ENCODE assay signal across 8 cellular contexts in genomic region chr9:128724744-128725211, GRCh38. TPM values are rescaled to one million over a fixed set of nuclear protein-coding genes. Genes with fewer than 3 reads are reported as not detected.
DNase-seq lines count a peak whose midpoint lies in the region; ATAC-seq and TF ChIP-seq lines count a peak whose summit lies in the region.

No MANE protein-coding gene starts in this region.

- H3K4me2 ChIP-seq in skeletal muscle satellite cell (ENCODE audit: low read length), result peak overlapping the region; percentile 98

- TF ChIP-seq POLR2A in NB4 (IDR thresholded peaks at IDR 0.05; ENCODE audit: extremely low read depth, insufficient read length), result no peak

- H3K36me3 ChIP-seq in skeletal muscle satellite cell (ENCODE audit: insufficient read depth, low read length), result peaks cover 4% of the 10 kb centered on the region

- no peak for TF ChIP-seq CTCF in AG10803 (conservative IDR thresholded peaks at IDR 0.05; ENCODE audit: low read length)
- TF ChIP-seq CTCF in NB4 (IDR thresholded peaks at IDR 0.05; ENCODE audit: low read depth, low read length), result no peak

- H3K9ac ChIP-seq in skeletal muscle satellite cell (ENCODE audit: low read depth, low read length), result no peak overlapping the region

- H3K27me3 ChIP-seq in skeletal muscle satellite cell (ENCODE audit: control insufficient read depth, insufficient read depth, low read length), result no peaks in the 10 kb centered on the region

- DNase-seq in AG10803 (ENCODE audit: low read depth) (peak; percentile 67), NB4 (ENCODE audit: low read depth) (peak; percentile 79), T-helper 2 cell (peak in 3 of 5 experiments; percentile 18 to 74 (median 33)), cerebellar cortex (ENCODE audit: low spot score) (peak; percentile 96), iPS-NIHi7 (ENCODE audit: extremely low spot score) (peak; percentile 86), activated gamma-delta T cell treated with Interleukin-2 at 50 U/mL for 16 hours (no peak)

- peak; percentile 5 for ATAC-seq in GM18870 (IDR thresholded peaks at IDR 0.05; ENCODE audit: unreplicated experiment)

- H3K4me3 ChIP-seq in AG10803 (ENCODE audit: low read length) (peak overlapping the region; percentile 80), NB4 (ENCODE audit: low read depth, low read length) (peak overlapping the region; percentile 75), skeletal muscle satellite cell (ENCODE audit: low read length) (peak overlapping the region; percentile 90)

- no peaks in the 10 kb centered on the region for H3K9me3 ChIP-seq in skeletal muscle satellite cell (replicated peaks; ENCODE audit: low read length)

- peaks cover 15% of the 10 kb centered on the region for H3K4me1 ChIP-seq in skeletal muscle satellite cell (ENCODE audit: control insufficient read depth, insufficient read depth, low read length)

RNA-seq across cellular contexts. Expression of gene ZDHHC12, which starts 0.9 kb away (rescaled TPM):
- 22.9 and 28.4 TPM in 2 replicates for total RNA-seq in skeletal muscle satellite cell (2012; rRNA removed)

RNA-seq across cellular contexts. Expression of gene PKN3, which starts 22.5 kb away (rescaled TPM):
- 1.3 and 2.2 TPM in 2 replicates for total RNA-seq in skeletal muscle satellite cell (2012; rRNA removed)

RNA-seq across cellular contexts. Expression of gene SET, which starts 35.8 kb away (rescaled TPM):
- total RNA-seq in skeletal muscle satellite cell (2012; rRNA removed), result 329 and 459 TPM in 2 replicates

RNA-seq across cellular contexts. Expression of gene ZER1, which starts 46.9 kb away (rescaled TPM):
- 11.7 and 13.5 TPM in 2 replicates for total RNA-seq in skeletal muscle satellite cell (2012; rRNA removed)
